Comparison of ENCODE assay signal across 28 cellular contexts in genomic region chr1:217026506-217026905, GRCh38.
DNase-seq lines count a peak whose midpoint lies in the region; ATAC-seq, FAIRE-seq and TF ChIP-seq lines count a peak whose summit lies in the region.
"Had no signal": no experiment of that assay in that cellular context is flagged by ENCODE, and none has a peak within 500 bp of the region (broad histone marks: within the 10 kb centered on the region; RNA-seq: fewer than 3 reads in every experiment).

No MANE protein-coding gene starts in this region.

- ATAC-seq in HG03095 (IDR thresholded peaks at IDR 0.05; ENCODE audit: unreplicated experiment), result no peak
- ATAC-seq: activated naive CD8-positive, alpha-beta T cell treated with anti-CD3 and anti-CD28 coated beads, Interleukin-2, amount 50 U/mL, for 24 hours; CD8-positive, alpha-beta T cell had no signal

- DNase-seq in breast epithelium (ENCODE audit: low spot score in 2 of 2), result no peak
- DNase-seq in MCF 10A (ENCODE audit: unreplicated experiment), result no peak
- DNase-seq in RCC 7860 (ENCODE audit: low spot score), result peak; percentile 68
- peak; percentile 73 for DNase-seq in kidney glomerular epithelial cell (lab: John Stamatoyannopoulos, UW)
- peak; percentile 16 for DNase-seq in small intestine
- no peak for DNase-seq in DMS114 treated with DMSO at 0.1 percent for 48 hours (lab: John Stamatoyannopoulos, UW; ENCODE audit: unreplicated experiment)
- DNase-seq in BE2C, result no peak
- DNase-seq: 8988T; activated CD4-positive, alpha-beta T cell treated with anti-CD3 and anti-CD28 coated beads, Interleukin-2, amount 10 ng/mL, durations not matched to agents 24 days and 14 days; activated gamma-delta T cell; activated naive CD8-positive, alpha-beta T cell treated with anti-CD3 and anti-CD28 coated beads, Interleukin-2, amount 50 U/mL, for 24 hours; activated T-cell treated with anti-CD3 and anti-CD28 coated beads, Interleukin-2, amount 50 U/mL, for 1 hour; CD8-positive, alpha-beta T cell; DMS153; KBM-7; NCI-H1436; NCI-H2081 treated with DMSO at 0.1 percent for 48 hours; NCI-H345; NCI-H82; sigmoid colon; T-helper 9 cell; WERI-Rb-1 had no signal

- no peaks in the 10 kb centered on the region for H3K36me3 Mint-ChIP-seq in MCF 10A (ENCODE audit: insufficient read depth, unreplicated experiment)
- H3K36me3 Mint-ChIP-seq: CD8-positive, alpha-beta T cell had no signal

- H3K36me3 ChIP-seq in breast epithelium (no peaks in the 10 kb centered on the region), small intestine (ENCODE audit: control insufficient read depth in 2 of 2, insufficient read depth in 2 of 2, low read length in 2 of 2) (no peaks in the 10 kb centered on the region), BE2C (no peaks in the 10 kb centered on the region)
- H3K36me3 ChIP-seq: neutrophil, sigmoid colon, WERI-Rb-1 had no signal

- TF ChIP-seq POLR2A in breast epithelium (IDR thresholded peaks at IDR 0.05), result no peak

- H3K4me3 ChIP-seq in breast epithelium (no peak overlapping the region), small intestine (ENCODE audit: low read depth in 1 of 2, low read length in 2 of 2) (no peak overlapping the region), BE2C (ENCODE audit: low read depth, low read length) (no peak overlapping the region)
- H3K4me3 ChIP-seq: sigmoid colon had no signal

- FAIRE-seq in RCC 7860 (lab: Jason Lieb, UNC) (peak; percentile 90), small intestine (lab: Jason Lieb, UNC) (no peak)
- FAIRE-seq: H54, HTR-8/SVneo had no signal

- CTCF ChIA-PET in MCF 10A (lab: Yijun Ruan, JAX), result no interaction called here

- H3K27ac ChIP-seq in breast epithelium (peak overlapping the region; percentile 40 to 44), small intestine (ENCODE audit: low read depth in 1 of 2, low read length in 1 of 2) (no peak overlapping the region)
- H3K27ac ChIP-seq: neutrophil, sigmoid colon, WERI-Rb-1 had no signal

- TF ChIP-seq CTCF in breast epithelium (IDR thresholded peaks at IDR 0.05) (no peak), MCF 10A (IDR thresholded peaks at IDR 0.05; ENCODE audit: unreplicated experiment) (no peak), BE2C (IDR thresholded peaks at IDR 0.05; ENCODE audit: low read depth, low read length) (no peak)

- H3K27me3 ChIP-seq in breast epithelium (no peaks in the 10 kb centered on the region), small intestine (ENCODE audit: control insufficient read depth in 2 of 2, insufficient read depth in 2 of 2, low read length in 2 of 2) (no peaks in the 10 kb centered on the region), BE2C (no peaks in the 10 kb centered on the region)
- H3K27me3 ChIP-seq: neutrophil, sigmoid colon had no signal

- no peaks in the 10 kb centered on the region for H3K9me3 Mint-ChIP-seq in MCF 10A (ENCODE audit: unreplicated experiment)

- POLR2A ChIA-PET in MCF 10A (lab: Yijun Ruan, JAX), result no interaction called here

- no TSS peak for BruUV-seq in MCF 10A (replicated peaks; lab: Mats Ljungman, UMichigan)

- H3K4me3 Mint-ChIP-seq in MCF 10A (ENCODE audit: unreplicated experiment), result no peak overlapping the region
- H3K4me3 Mint-ChIP-seq: activated CD4-positive, alpha-beta T cell treated with anti-CD3 and anti-CD28 coated beads, Interleukin-2, amount 10 ng/mL, durations not matched to agents 24 days and 14 days; activated naive CD8-positive, alpha-beta T cell treated with anti-CD3 and anti-CD28 coated beads, Interleukin-2, amount 50 U/mL, for 24 hours; CD8-positive, alpha-beta T cell; stimulated activated naive CD8-positive, alpha-beta T cell treated with anti-CD3 and anti-CD28 coated beads, Interleukin-15, Interleukin-2, amounts not matched to agents 100 ng/mL and 50 ng/mL, for 24 hours had no signal

- H3K4me1 ChIP-seq in breast epithelium, result no peaks in the 10 kb centered on the region
- peaks cover 0 to 8% of the 10 kb centered on the region in 2 donors for H3K4me1 ChIP-seq in small intestine (ENCODE audit: control insufficient read depth in 2 of 2, insufficient read depth in 1 of 2, low read depth in 1 of 2, low read length in 1 of 2)
- no peaks in the 10 kb centered on the region for H3K4me1 ChIP-seq in BE2C
- H3K4me1 ChIP-seq: sigmoid colon had no signal

- H3K27ac Mint-ChIP-seq in MCF 10A (ENCODE audit: low read depth, unreplicated experiment), result no peak overlapping the region
- H3K27ac Mint-ChIP-seq: activated CD4-positive, alpha-beta T cell treated with anti-CD3 and anti-CD28 coated beads, Interleukin-2, amount 10 ng/mL, durations not matched to agents 24 days and 14 days; activated naive CD8-positive, alpha-beta T cell treated with anti-CD3 and anti-CD28 coated beads, Interleukin-2, amount 50 U/mL, for 24 hours; CD8-positive, alpha-beta T cell; progenitor cell of endocrine pancreas; stimulated activated naive CD8-positive, alpha-beta T cell treated with anti-CD3 and anti-CD28 coated beads, Interleukin-15, Interleukin-2, amounts not matched to agents 100 ng/mL and 50 ng/mL, for 24 hours had no signal

- H3K9me3 ChIP-seq in breast epithelium (no peaks in the 10 kb centered on the region), small intestine (ENCODE audit: control insufficient read depth, low read depth) (no peaks in the 10 kb centered on the region), BE2C (no peaks in the 10 kb centered on the region)
- H3K9me3 ChIP-seq: neutrophil had no signal

- H3K27me3 Mint-ChIP-seq in MCF 10A (ENCODE audit: insufficient read depth, unreplicated experiment), result no peaks in the 10 kb centered on the region
- H3K27me3 Mint-ChIP-seq: activated CD4-positive, alpha-beta T cell treated with anti-CD3 and anti-CD28 coated beads, Interleukin-2, amount 10 ng/mL, durations not matched to agents 24 days and 14 days; activated naive CD8-positive, alpha-beta T cell treated with anti-CD3 and anti-CD28 coated beads, Interleukin-2, amount 50 U/mL, for 24 hours; progenitor cell of endocrine pancreas; stimulated activated naive CD8-positive, alpha-beta T cell treated with anti-CD3 and anti-CD28 coated beads, Interleukin-15, Interleukin-2, amounts not matched to agents 100 ng/mL and 50 ng/mL, for 24 hours had no signal

- 28 to 69% (median 34%) methylated on average over 2 of the region's 2 CpGs for WGBS in small intestine, 3 donors

- intact Hi-C loops in breast epithelium (cut with DNase I; ENCODE audit: low total_unique reads), result no loop called here
- intact Hi-C loops in MCF 10A (cut with micrococcal nuclease), result loop anchor here (5.0 kb wide), 1 partner anchor 274 kb away; no protein-coding TSS in a partner anchor

- H3K4me1 Mint-ChIP-seq in MCF 10A (ENCODE audit: insufficient read depth, unreplicated experiment), result peaks cover 21% of the 10 kb centered on the region
- H3K4me1 Mint-ChIP-seq: activated naive CD8-positive, alpha-beta T cell treated with anti-CD3 and anti-CD28 coated beads, Interleukin-2, amount 50 U/mL, for 24 hours had no signal

Comparison
In these comparisons a context has a peak if more than half of its experiments do, and no peak if none do; other contexts are left out.
1. DNase-seq: peak in RCC 7860 (single experiment), kidney glomerular epithelial cell (single experiment) and small intestine (single experiment); none in breast epithelium (0 of 2), MCF 10A (single experiment), DMS114 treated with DMSO at 0.1 percent for 48 hours (single experiment) and BE2C (single experiment).
2. H3K27ac ChIP-seq: peak in breast epithelium (2 of 2); none in small intestine (0 of 2).